ENCODE assay signal across 15 cellular contexts in the genomic region with DNA sequence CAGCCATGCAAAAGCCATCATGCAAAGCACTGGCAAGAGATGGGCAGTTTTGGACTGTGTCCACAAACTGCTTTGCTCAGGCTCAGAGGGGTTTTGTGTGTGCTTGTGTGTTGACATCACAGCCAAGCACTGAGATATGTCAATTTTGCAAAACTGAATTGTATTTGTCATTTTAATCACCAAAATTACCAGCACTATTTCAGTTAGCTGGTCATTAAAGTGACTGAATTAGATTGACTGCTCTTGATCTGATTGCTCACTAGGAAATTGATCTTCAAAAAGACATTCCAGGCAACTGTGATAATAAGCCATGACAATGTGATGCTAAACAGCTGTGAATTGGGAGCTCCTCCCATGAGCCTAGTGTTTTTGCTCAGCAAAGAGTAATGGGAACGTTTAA.
A peak's percentile ranks its signal among the peaks of the same experiment; 100 is the strongest.
DNase-seq lines count a peak whose midpoint lies in the region; FAIRE-seq and TF ChIP-seq lines count a peak whose summit lies in the region.
"Had no signal": no experiment of that assay in that cellular context is flagged by ENCODE, and none has a peak within 500 bp of the region (broad histone marks: within the 10 kb centered on the region; RNA-seq: fewer than 3 reads in every experiment).

No MANE protein-coding gene starts in this region.

- no TSS peak for BruUV-seq in A673 (replicated peaks; lab: Mats Ljungman, UMichigan)

- peak; percentile 7 for DNase-seq in A673 (ENCODE audit: low spot score)
- DNase-seq in NCI-H1694 (lab: John Stamatoyannopoulos, UW), result peak; percentile 61
- DNase-seq in SJCRH30, result peak; percentile 59 to 86
- peak; percentile 67 for DNase-seq in left kidney (ENCODE audit: low read depth, low spot score)
- DNase-seq in GM12892 (ENCODE audit: insufficient read length), result no peak
- DNase-seq in foreskin fibroblast, result no peak
- no peak for DNase-seq in DMS153 (lab: John Stamatoyannopoulos, UW)
- DNase-seq in D721Med (ENCODE audit: insufficient read length, low spot score), result no peak
- DNase-seq: Kasumi-1, MM.1S, NCI-H1092 treated with DMSO at 0.1 percent for 48 hours, NCI-H526, T-cell had no signal

- no peak for TF ChIP-seq POLR2A in GM12892 (IDR thresholded peaks at IDR 0.05; ENCODE audit: low read depth, low read length)

- H3K9me3 ChIP-seq in A673 (ENCODE audit: low read depth, low read length, poor library complexity, severe bottlenecking) (no peaks in the 10 kb centered on the region), SJCRH30 (replicated peaks) (no peaks in the 10 kb centered on the region)
- H3K9me3 ChIP-seq: HAP-1 had no signal

- H3K4me1 ChIP-seq in A673 (ENCODE audit: insufficient read depth, low read length, poor library complexity, severe bottlenecking) (peaks cover 7% of the 10 kb centered on the region), SJCRH30 (peaks cover 29% of the 10 kb centered on the region)
- H3K4me1 ChIP-seq: HAP-1 had no signal

- intact Hi-C loops in A673 (cut with micrococcal nuclease; ENCODE audit: unreplicated experiment), result no loop called here

- TF ChIP-seq CTCF in A673 (conservative IDR thresholded peaks at IDR 0.05; ENCODE audit: low read depth, low read length) (no peak), foreskin fibroblast (IDR thresholded peaks at IDR 0.05; ENCODE audit: low read depth, low read length) (no peak), D721Med (IDR thresholded peaks at IDR 0.05; ENCODE audit: insufficient read depth, missing control alignments) (no peak)

- H3K4me3 ChIP-seq in A673 (ENCODE audit: low read depth, low read length, poor library complexity, severe bottlenecking) (no peak overlapping the region), SJCRH30 (peak overlapping the region; percentile 56), foreskin fibroblast (ENCODE audit: low read depth in 1 of 2, low read length in 2 of 2) (no peak overlapping the region)
- H3K4me3 ChIP-seq: HAP-1 had no signal

- POLR2A ChIA-PET in A673 (lab: Charles Lee; ENCODE audit: low non-redundant PET), result no interaction called here

- H3K27me3 ChIP-seq in A673 (replicated peaks; ENCODE audit: insufficient read depth, low read depth, low read length, poor library complexity) (no peaks in the 10 kb centered on the region), SJCRH30 (no peaks in the 10 kb centered on the region)

- H3K36me3 ChIP-seq in A673 (ENCODE audit: insufficient read depth, low read length, poor library complexity, severe bottlenecking), result no peaks in the 10 kb centered on the region
- no peaks in the 10 kb centered on the region for H3K36me3 ChIP-seq in SJCRH30
- H3K36me3 ChIP-seq: HAP-1 had no signal

- FAIRE-seq in GM12892 (lab: Jason Lieb, UNC) (no peak), D721Med (lab: Jason Lieb, UNC) (no peak)

- CTCF ChIA-PET in A673 (lab: Charles Lee), result no interaction called here

- H3K27ac ChIP-seq in A673 (ENCODE audit: low read depth, low read length, poor library complexity, severe bottlenecking), result no peak overlapping the region
- H3K27ac ChIP-seq in SJCRH30, result peak overlapping the region; percentile 95
- H3K27ac ChIP-seq: RWPE1 had no signal

Comparison
In these comparisons a context has a peak if more than half of its experiments do, and no peak if none do; other contexts are left out.
1. DNase-seq: peak in A673 (single experiment), NCI-H1694 (single experiment), SJCRH30 (2 of 2) and left kidney (single experiment); none in GM12892 (single experiment), foreskin fibroblast (0 of 2), DMS153 (single experiment) and D721Med (single experiment).